ENCODE assay signal across 16 cellular contexts in the genomic region with DNA sequence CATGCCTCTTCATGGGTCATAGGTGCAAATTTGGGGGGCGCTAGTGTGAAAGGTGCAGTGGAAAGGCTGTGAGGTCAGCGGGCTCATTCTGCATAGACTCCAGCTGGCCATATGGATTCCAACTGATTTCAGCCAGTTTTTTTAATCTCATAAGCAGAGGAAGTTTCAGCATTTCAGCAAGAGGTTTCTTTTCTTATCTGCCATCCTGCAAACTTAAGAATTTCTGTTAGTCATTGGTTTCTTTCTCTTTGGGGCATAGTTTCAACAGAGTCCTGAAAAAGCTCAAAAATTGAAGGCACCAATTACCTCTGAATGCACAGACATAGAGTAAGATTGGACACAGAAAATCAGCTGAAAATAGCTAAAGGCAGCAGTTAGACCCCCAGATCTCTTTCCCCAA. TPM values are rescaled to one million over a fixed set of nuclear protein-coding genes. Genes with fewer than 3 reads are reported as not detected.
"Had no signal": no experiment of that assay in that cellular context is flagged by ENCODE, and none has a peak within 500 bp of the region (broad histone marks: within the 10 kb centered on the region; RNA-seq: fewer than 3 reads in every experiment).

No MANE protein-coding gene starts in this region.

- H3K27me3 Mint-ChIP-seq: type B pancreatic cell had no signal

- H3K27ac Mint-ChIP-seq: activated CD8-positive, alpha-beta T cell treated with anti-CD3 and anti-CD28 coated beads, Interleukin-2, amount 10 ng/mL, durations not matched to agents 7 days and 5 days; activated naive CD8-positive, alpha-beta T cell; immature natural killer cell; natural killer cell; type B pancreatic cell had no signal

- DNase-seq: anterior cingulate cortex; colonic mucosa; effector CD4-positive, alpha-beta T cell; immature natural killer cell; natural killer cell; nucleus accumbens; right lobe of liver; spleen; stimulated activated naive CD4-positive, alpha-beta T cell had no signal

- H3K9me3 Mint-ChIP-seq: immature natural killer cell, natural killer cell, type B pancreatic cell had no signal

- H3K36me3 Mint-ChIP-seq: activated naive CD8-positive, alpha-beta T cell; immature natural killer cell; natural killer cell; type B pancreatic cell had no signal

- H3K4me1 Mint-ChIP-seq: immature natural killer cell, natural killer cell had no signal

- H3K4me3 Mint-ChIP-seq: activated CD8-positive, alpha-beta T cell treated with anti-CD3 and anti-CD28 coated beads, Interleukin-2, amount 10 ng/mL, durations not matched to agents 7 days and 5 days; activated naive CD8-positive, alpha-beta T cell; immature natural killer cell; natural killer cell; type B pancreatic cell had no signal

- ATAC-seq: activated CD8-positive, alpha-beta T cell treated with anti-CD3 and anti-CD28 coated beads, Interleukin-2, amount 10 ng/mL, durations not matched to agents 7 days and 5 days had no signal

RNA-seq across cellular contexts. Expression of a gene that starts 16.2 kb away (rescaled TPM):
- total RNA-seq: activated CD8-positive, alpha-beta T cell treated with anti-CD3 and anti-CD28 coated beads, Interleukin-2, amount 10 ng/mL, durations not matched to agents 7 days and 5 days; fibroblast of lung; mammary epithelial cell; natural killer cell; SK-MEL-5; T-helper 1 cell treated with Interleukin-12 subunit alpha and Interleukin-12 subunit beta and Interleukin-4 antibody, amounts not matched to agents 30 ng/mL and 1 ng/mL, for 36 hours had no signal
